28 cellular contexts compared by ENCODE assay signal in genomic region chr10:97721871-97722780, GRCh38. TPM values are rescaled to one million over a fixed set of nuclear protein-coding genes. Genes with fewer than 3 reads are reported as not detected.
DNase-seq lines count a peak whose midpoint lies in the region; ATAC-seq, FAIRE-seq and TF ChIP-seq lines count a peak whose summit lies in the region.
"Had no signal": no experiment of that assay in that cellular context is flagged by ENCODE, and none has a peak within 500 bp of the region (broad histone marks: within the 10 kb centered on the region; RNA-seq: fewer than 3 reads in every experiment).

No MANE protein-coding gene starts in this region.

- no peaks in the 10 kb centered on the region for H3K4me1 Mint-ChIP-seq in natural killer cell treated with Interleukin-12 subunit alpha and Interleukin-12 subunit beta and Interleukin-15 and Interleukin-18, amount 100 ng/mL, for 72 hours (ENCODE audit: low read depth in 2 of 2)
- H3K4me1 Mint-ChIP-seq in natural killer cell (peaks cover 0 to 5% of the 10 kb centered on the region in 2 donors), T-helper 17 cell (peaks cover 4% of the 10 kb centered on the region)
- peaks cover 6% of the 10 kb centered on the region for H3K4me1 Mint-ChIP-seq in stimulated activated effector memory CD8-positive, alpha-beta T cell treated with anti-CD3 and anti-CD28 coated beads, Interleukin-12 subunit alpha, Interleukin-12 subunit beta, amount 100 ng/mL, for 72 hours
- H3K4me1 Mint-ChIP-seq: CD4-positive, CD25-positive, alpha-beta regulatory T cell had no signal

- ATAC-seq in natural killer cell treated with Interleukin-12 subunit alpha and Interleukin-12 subunit beta and Interleukin-15 and Interleukin-18, amount 100 ng/mL, for 72 hours = peak in 1 of 2 donors; percentile 45
- no peak for ATAC-seq in natural killer cell
- ATAC-seq in T-helper 17 cell = no peak
- ATAC-seq in stimulated activated effector memory CD8-positive, alpha-beta T cell treated with anti-CD3 and anti-CD28 coated beads, Interleukin-12 subunit alpha, Interleukin-12 subunit beta, amount 100 ng/mL, for 72 hours = no peak
- ATAC-seq: GM12878 had no signal

- TF ChIP-seq CTCF in natural killer cell (IDR thresholded peaks at IDR 0.05) (no peak), colonic mucosa (IDR thresholded peaks at IDR 0.05) (no peak)

- WGBS in small intestine, 3 donors = 23 to 67% (median 39%) methylated on average over 12 of the region's 12 CpGs

- H3K4me1 ChIP-seq in colonic mucosa = peaks cover 20% of the 10 kb centered on the region
- peaks cover 3 to 9% of the 10 kb centered on the region in 2 donors for H3K4me1 ChIP-seq in small intestine (ENCODE audit: control insufficient read depth in 2 of 2, insufficient read depth in 1 of 2, low read depth in 1 of 2, low read length in 1 of 2)

- H3K27me3 ChIP-seq in colonic mucosa (no peaks in the 10 kb centered on the region), small intestine (ENCODE audit: control insufficient read depth in 2 of 2, insufficient read depth in 2 of 2, low read length in 2 of 2) (no peaks in the 10 kb centered on the region)
- H3K27me3 ChIP-seq: BE2C had no signal

- intact Hi-C loops in natural killer cell (cut with micrococcal nuclease) (no loop called here), colonic mucosa (cut with DNase I) (no loop called here)

- H3K36me3 ChIP-seq in colonic mucosa = no peaks in the 10 kb centered on the region
- H3K36me3 ChIP-seq in small intestine (ENCODE audit: control insufficient read depth in 2 of 2, insufficient read depth in 2 of 2, low read length in 2 of 2) = no peaks in the 10 kb centered on the region

- H3K9me3 ChIP-seq in colonic mucosa (no peaks in the 10 kb centered on the region), small intestine (ENCODE audit: control insufficient read depth, low read depth) (no peaks in the 10 kb centered on the region), T-helper 17 cell (ENCODE audit: control insufficient read depth, low read length, poor library complexity, severe bottlenecking) (no peaks in the 10 kb centered on the region)
- H3K9me3 ChIP-seq: BE2C, Caco-2 had no signal

- peaks cover 19 to 38% of the 10 kb centered on the region in 2 donors for H3K27me3 Mint-ChIP-seq in natural killer cell treated with Interleukin-12 subunit alpha and Interleukin-12 subunit beta and Interleukin-15 and Interleukin-18, amount 100 ng/mL, for 72 hours
- H3K27me3 Mint-ChIP-seq in natural killer cell (ENCODE audit: low read depth in 2 of 2) = peaks cover 19 to 20% of the 10 kb centered on the region in 2 donors
- H3K27me3 Mint-ChIP-seq in T-helper 17 cell = peaks cover 9% of the 10 kb centered on the region

- peak overlapping the region in 1 of 2 donors; percentile 40 for H3K9ac ChIP-seq in colonic mucosa (ENCODE audit: low read depth in 2 of 2, low read length in 2 of 2)

- no peak overlapping the region for H3K4me3 Mint-ChIP-seq in natural killer cell treated with Interleukin-12 subunit alpha and Interleukin-12 subunit beta and Interleukin-15 and Interleukin-18, amount 100 ng/mL, for 72 hours
- H3K4me3 Mint-ChIP-seq in natural killer cell (no peak overlapping the region), T-helper 17 cell (no peak overlapping the region)
- no peak overlapping the region for H3K4me3 Mint-ChIP-seq in stimulated activated effector memory CD8-positive, alpha-beta T cell treated with anti-CD3 and anti-CD28 coated beads, Interleukin-12 subunit alpha, Interleukin-12 subunit beta, amount 100 ng/mL, for 72 hours
- H3K4me3 Mint-ChIP-seq: CD4-positive, CD25-positive, alpha-beta regulatory T cell; H9 had no signal

- H3K27ac ChIP-seq in colonic mucosa = peak overlapping the region; percentile 82
- peak overlapping the region; percentile 11 to 24 for H3K27ac ChIP-seq in small intestine (ENCODE audit: low read depth in 1 of 2, low read length in 1 of 2)

- H3K9me3 Mint-ChIP-seq in natural killer cell treated with Interleukin-12 subunit alpha and Interleukin-12 subunit beta and Interleukin-15 and Interleukin-18, amount 100 ng/mL, for 72 hours = no peaks in the 10 kb centered on the region
- no peaks in the 10 kb centered on the region for H3K9me3 Mint-ChIP-seq in natural killer cell
- H3K9me3 Mint-ChIP-seq in stimulated activated effector memory CD8-positive, alpha-beta T cell treated with anti-CD3 and anti-CD28 coated beads, Interleukin-12 subunit alpha, Interleukin-12 subunit beta, amount 100 ng/mL, for 72 hours = no peaks in the 10 kb centered on the region
- H3K9me3 Mint-ChIP-seq: CD4-positive, CD25-positive, alpha-beta regulatory T cell; H9 had no signal

- H3K4me3 ChIP-seq in colonic mucosa (no peak overlapping the region), small intestine (ENCODE audit: low read depth in 1 of 2, low read length in 2 of 2) (no peak overlapping the region)
- H3K4me3 ChIP-seq: GM12878 had no signal

- H3K36me3 Mint-ChIP-seq in natural killer cell treated with Interleukin-12 subunit alpha and Interleukin-12 subunit beta and Interleukin-15 and Interleukin-18, amount 100 ng/mL, for 72 hours = no peaks in the 10 kb centered on the region
- H3K36me3 Mint-ChIP-seq in natural killer cell (no peaks in the 10 kb centered on the region), T-helper 17 cell (ENCODE audit: low read depth) (no peaks in the 10 kb centered on the region)
- H3K36me3 Mint-ChIP-seq in stimulated activated effector memory CD8-positive, alpha-beta T cell treated with anti-CD3 and anti-CD28 coated beads, Interleukin-12 subunit alpha, Interleukin-12 subunit beta, amount 100 ng/mL, for 72 hours = no peaks in the 10 kb centered on the region
- H3K36me3 Mint-ChIP-seq: CD4-positive, CD25-positive, alpha-beta regulatory T cell had no signal

- no peak overlapping the region for H3K27ac Mint-ChIP-seq in natural killer cell treated with Interleukin-12 subunit alpha and Interleukin-12 subunit beta and Interleukin-15 and Interleukin-18, amount 100 ng/mL, for 72 hours
- H3K27ac Mint-ChIP-seq in natural killer cell (no peak overlapping the region), T-helper 17 cell (no peak overlapping the region)
- H3K27ac Mint-ChIP-seq in stimulated activated effector memory CD8-positive, alpha-beta T cell treated with anti-CD3 and anti-CD28 coated beads, Interleukin-12 subunit alpha, Interleukin-12 subunit beta, amount 100 ng/mL, for 72 hours = no peak overlapping the region

- DNase-seq in natural killer cell treated with Interleukin-12 subunit alpha and Interleukin-12 subunit beta and Interleukin-15 and Interleukin-18, amount 100 ng/mL, for 72 hours (ENCODE audit: low spot score) = peak; percentile 26
- DNase-seq in natural killer cell (no peak), colonic mucosa (peak; percentile 84), small intestine (peak; percentile 93), T-helper 17 cell (no peak), NCI-H2196 treated with DMSO at 0.1 percent for 48 hours (lab: John Stamatoyannopoulos, UW; ENCODE audit: unreplicated experiment) (no peak), AG08395 (ENCODE audit: low spot score) (no peak)
- DNase-seq in stimulated activated effector memory CD8-positive, alpha-beta T cell treated with anti-CD3 and anti-CD28 coated beads, Interleukin-12 subunit alpha, Interleukin-12 subunit beta, amount 100 ng/mL, for 72 hours (ENCODE audit: low spot score in 2 of 2) = no peak
- DNase-seq: 8988T; BE2C; Caco-2; CD4-positive, CD25-positive, alpha-beta regulatory T cell; DMS153; H9; IMR-90; Karpas-422; NCI-H1105; NCI-H1694; NCI-H2081 treated with DMSO at 0.1 percent for 48 hours; NCI-H510A; NCI-H748 treated with DMSO at 0.1 percent for 48 hours; OCI-M1; SIG-M5 had no signal

- FAIRE-seq in small intestine (lab: Jason Lieb, UNC) = no peak
- FAIRE-seq: GM12878, GM19239, HTR-8/SVneo had no signal

RNA-seq across cellular contexts. Expression of gene MARVELD1, which starts 8.6 kb away (rescaled TPM):
- under 1 TPM in 1 of 2 donors, not detected in 1; 0.75 TPM for total RNA-seq in natural killer cell treated with Interleukin-12 subunit alpha and Interleukin-12 subunit beta and Interleukin-15 and Interleukin-18, amount 100 ng/mL, for 72 hours
- total RNA-seq in natural killer cell (under 1 TPM; 0.40 to 0.84 (median 0.40) TPM), colonic mucosa (10 to 100 TPM; 25.7 to 31.7 TPM), T-helper 17 cell (1 to 10 TPM; 1.2 to 2.7 TPM)
- polyA plus RNA-seq in small intestine = 10 to 100 TPM in 1 of 3 donors, 1 to 10 TPM in 2; 1.6 to 16.4 (median 4.0) TPM
- polyA plus RNA-seq: CD4-positive, CD25-positive, alpha-beta regulatory T cell had no signal

RNA-seq across cellular contexts. Expression of gene ZFYVE27, which starts 14.8 kb away (rescaled TPM):
- total RNA-seq in natural killer cell treated with Interleukin-12 subunit alpha and Interleukin-12 subunit beta and Interleukin-15 and Interleukin-18, amount 100 ng/mL, for 72 hours = 10 to 100 TPM; 34.9 to 59.6 TPM
- 10 to 100 TPM; 63.0 to 82.8 (median 76.4) TPM for total RNA-seq in natural killer cell
- 10 to 100 TPM; 45.9 to 47.9 TPM for total RNA-seq in colonic mucosa
- polyA plus RNA-seq in small intestine = 10 to 100 TPM; 21.6 to 30.7 (median 28.6) TPM
- total RNA-seq in T-helper 17 cell = 10 to 100 TPM; 60.0 to 69.2 TPM

RNA-seq across cellular contexts. Expression of gene AVPI1, which starts 35.1 kb away (rescaled TPM):
- total RNA-seq in natural killer cell treated with Interleukin-12 subunit alpha and Interleukin-12 subunit beta and Interleukin-15 and Interleukin-18, amount 100 ng/mL, for 72 hours = under 1 TPM; 0.45 to 0.89 TPM
- total RNA-seq in natural killer cell = 1 to 10 TPM; 6.1 to 8.4 (median 6.8) TPM
- 10 to 100 TPM; 26.6 to 34.8 TPM for total RNA-seq in colonic mucosa
- 10 to 100 TPM; 18.2 to 48.9 (median 44.7) TPM for polyA plus RNA-seq in small intestine
- 1 to 10 TPM; 5.6 to 8.6 TPM for total RNA-seq in T-helper 17 cell

RNA-seq across cellular contexts. Expression of gene SFRP5, which starts 49.7 kb away (rescaled TPM):
- total RNA-seq in natural killer cell treated with Interleukin-12 subunit alpha and Interleukin-12 subunit beta and Interleukin-15 and Interleukin-18, amount 100 ng/mL, for 72 hours = not detected
- total RNA-seq in natural killer cell (not detected), colonic mucosa (1 to 10 TPM in 1 of 2 donors, under 1 TPM in 1; 0.57 to 1.2 TPM), T-helper 17 cell (not detected)
- polyA plus RNA-seq in small intestine = 100 to 1,000 TPM in 1 of 3 donors, 10 to 100 TPM in 2; 41.7 to 110 (median 65.9) TPM
- total RNA-seq: CD4-positive, CD25-positive, alpha-beta regulatory T cell; GM12878; IMR-90; RPMI7951 had no signal
- polyA plus RNA-seq: AG04450, GM12878, IMR-90 had no signal

Comparison
In these comparisons a context has a peak if more than half of its experiments do, and no peak if none do; other contexts are left out.
1. DNase-seq: peak in natural killer cell treated with Interleukin-12 subunit alpha and Interleukin-12 subunit beta and Interleukin-15 and Interleukin-18, amount 100 ng/mL, for 72 hours (single experiment), colonic mucosa (single experiment) and small intestine (single experiment); none in natural killer cell (single experiment), T-helper 17 cell (0 of 3), NCI-H2196 treated with DMSO at 0.1 percent for 48 hours (single experiment), stimulated activated effector memory CD8-positive, alpha-beta T cell treated with anti-CD3 and anti-CD28 coated beads, Interleukin-12 subunit alpha, Interleukin-12 subunit beta, amount 100 ng/mL, for 72 hours (0 of 2) and AG08395 (single experiment).
2. RNA of gene MARVELD1, which starts 8.6 kb away (total RNA-seq): 25.7 to 31.7 TPM in colonic mucosa; 1.2 to 2.7 TPM in T-helper 17 cell, 0.75 TPM in natural killer cell treated with Interleukin-12 subunit alpha and Interleukin-12 subunit beta and Interleukin-15 and Interleukin-18, amount 100 ng/mL, for 72 hours and 0.40 to 0.84 TPM in natural killer cell; every median in the first group is over 4 times any median in the second.